Comparison of ENCODE assay signal across 8 cellular contexts in genomic region chr20:38032585-38033329, GRCh38. TPM values are rescaled to one million over a fixed set of nuclear protein-coding genes. Genes with fewer than 3 reads are reported as not detected.
DNase-seq lines count a peak whose midpoint lies in the region; ATAC-seq, FAIRE-seq and TF ChIP-seq lines count a peak whose summit lies in the region.

No MANE protein-coding gene starts in this region.

- peak overlapping the region; percentile 96 for H3K4me3 ChIP-seq in skeletal muscle cell (ENCODE audit: low read depth, low read length)

- peak; percentile 37 for ATAC-seq in GM21390 (IDR thresholded peaks at IDR 0.05; ENCODE audit: unreplicated experiment)
- ATAC-seq in activated CD8-positive, alpha-beta T cell treated with anti-CD3 and anti-CD28 coated beads, Interleukin-2, amount 10 ng/mL, durations not matched to agents 7 days and 5 days: peak; percentile 68
- peak; percentile 28 to 42 for ATAC-seq in left cardiac atrium

- no peak for TF ChIP-seq POLR2A in GM12892 (IDR thresholded peaks at IDR 0.05; ENCODE audit: low read depth, low read length)

- H3K4me1 Mint-ChIP-seq in activated CD8-positive, alpha-beta T cell treated with anti-CD3 and anti-CD28 coated beads, Interleukin-2, amount 10 ng/mL, durations not matched to agents 7 days and 5 days (ENCODE audit: low read depth): peaks cover 69% of the 10 kb centered on the region

- H3K27me3 Mint-ChIP-seq in activated CD8-positive, alpha-beta T cell treated with anti-CD3 and anti-CD28 coated beads, Interleukin-2, amount 10 ng/mL, durations not matched to agents 7 days and 5 days (ENCODE audit: low read depth): no peaks in the 10 kb centered on the region

- H3K27ac Mint-ChIP-seq in activated CD8-positive, alpha-beta T cell treated with anti-CD3 and anti-CD28 coated beads, Interleukin-2, amount 10 ng/mL, durations not matched to agents 7 days and 5 days: peak overlapping the region; percentile 99

- CTCF ChIA-PET in activated CD8-positive, alpha-beta T cell treated with anti-CD3 and anti-CD28 coated beads, Interleukin-2, amount 10 ng/mL, durations not matched to agents 7 days and 5 days (lab: Charles Lee): interaction anchor here (0.6 to 2.4 kb wide), 5 partner anchors 25 to 43 kb away, joined by 3 to 12 read pairs (median 8); no protein-coding TSS in a partner anchor

- H3K4me3 Mint-ChIP-seq in activated CD8-positive, alpha-beta T cell treated with anti-CD3 and anti-CD28 coated beads, Interleukin-2, amount 10 ng/mL, durations not matched to agents 7 days and 5 days: peak overlapping the region; percentile 93

- POLR2A ChIA-PET in activated CD8-positive, alpha-beta T cell treated with anti-CD3 and anti-CD28 coated beads, Interleukin-2, amount 10 ng/mL, durations not matched to agents 7 days and 5 days (lab: Charles Lee): interaction anchor here (0.7 to 1.8 kb wide), 13 partner anchors 9 to 402 kb away, joined by 3 to 10 read pairs (median 3); partner anchors contain the start of gene SNHG17

- intact Hi-C loops in left cardiac atrium (cut with DNase I): no loop called here

- peaks cover 55% of the 10 kb centered on the region for H3K36me3 Mint-ChIP-seq in activated CD8-positive, alpha-beta T cell treated with anti-CD3 and anti-CD28 coated beads, Interleukin-2, amount 10 ng/mL, durations not matched to agents 7 days and 5 days (ENCODE audit: low read depth)

- FAIRE-seq in GM12892 (lab: Jason Lieb, UNC) (peak; percentile 36), HTR-8/SVneo (lab: Jason Lieb, UNC) (peak; percentile 52)

- DNase-seq in GM12892 (ENCODE audit: insufficient read length) (no peak), HTR-8/SVneo (ENCODE audit: insufficient read length, low spot score) (no peak), left cardiac atrium (no peak), skeletal muscle cell (ENCODE audit: low read depth) (no peak), SW480 (ENCODE audit: low spot score) (no peak), midbrain (lab: John Stamatoyannopoulos, UW) (no peak)
- DNase-seq in activated CD8-positive, alpha-beta T cell treated with anti-CD3 and anti-CD28 coated beads, Interleukin-2, amount 10 ng/mL, durations not matched to agents 7 days and 5 days: no peak

- no peaks in the 10 kb centered on the region for H3K9me3 Mint-ChIP-seq in activated CD8-positive, alpha-beta T cell treated with anti-CD3 and anti-CD28 coated beads, Interleukin-2, amount 10 ng/mL, durations not matched to agents 7 days and 5 days (ENCODE audit: insufficient read depth)

RNA-seq across cellular contexts. Expression of gene TTI1, which starts 0.5 kb away (rescaled TPM):
- 17.6 TPM for polyA plus RNA-seq in GM12892 (2012; ENCODE audit: missing spikeins)
- 10 to 100 TPM; 29.3 to 32.2 TPM for total RNA-seq in activated CD8-positive, alpha-beta T cell treated with anti-CD3 and anti-CD28 coated beads, Interleukin-2, amount 10 ng/mL, durations not matched to agents 7 days and 5 days
- total RNA-seq in left cardiac atrium: 10 to 100 TPM; 11.6 to 11.9 TPM

RNA-seq across cellular contexts. Expression of gene RPRD1B, which starts 0.8 kb away (rescaled TPM):
- 19.6 TPM for polyA plus RNA-seq in GM12892 (2012; ENCODE audit: missing spikeins)
- total RNA-seq in activated CD8-positive, alpha-beta T cell treated with anti-CD3 and anti-CD28 coated beads, Interleukin-2, amount 10 ng/mL, durations not matched to agents 7 days and 5 days: 10 to 100 TPM; 32.4 to 34.3 TPM
- 10 to 100 TPM; 78.6 to 86.4 TPM for total RNA-seq in left cardiac atrium
